21 cellular contexts compared by ENCODE assay signal in the genomic region with DNA sequence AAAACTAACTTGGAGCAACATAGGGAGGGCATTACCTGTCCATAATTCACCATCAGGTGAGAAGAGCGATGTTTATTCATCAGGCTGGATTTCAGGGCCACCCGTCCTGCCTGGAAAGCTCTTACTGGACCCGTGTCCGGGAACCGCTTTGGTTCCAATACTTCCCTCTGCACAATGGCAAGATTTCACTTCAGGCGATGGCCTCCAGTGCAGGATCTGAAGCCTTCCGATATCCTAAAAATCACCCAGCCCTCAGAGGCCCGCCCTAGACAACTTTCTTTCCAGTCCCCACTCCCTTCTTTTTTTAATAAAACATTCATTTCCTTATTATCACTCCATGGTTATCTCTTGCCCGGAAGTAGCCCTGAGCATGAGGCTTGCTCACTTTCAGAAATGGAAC.
DNase-seq lines count a peak whose midpoint lies in the region; ATAC-seq and TF ChIP-seq lines count a peak whose summit lies in the region.
"Had no signal": no experiment of that assay in that cellular context is flagged by ENCODE, and none has a peak within 500 bp of the region (broad histone marks: within the 10 kb centered on the region; RNA-seq: fewer than 3 reads in every experiment).

No MANE protein-coding gene starts in this region.

- H3K27ac ChIP-seq in SJCRH30: no peak overlapping the region
- H3K27ac ChIP-seq: heart right ventricle, KMS-11, RWPE1 had no signal

- peak; percentile 34 for DNase-seq in activated T-cell treated with anti-CD3 and anti-CD28 coated beads, Interleukin-2, amount 50 U/mL, for 24 hours
- DNase-seq in activated T-cell treated with anti-CD3 and anti-CD28 coated beads, Interleukin-2, amount 50 U/mL, for 1 hour: no peak
- DNase-seq in H7: peak; percentile 22
- DNase-seq in activated T-helper 2 cell treated with anti-CD3 and anti-CD28 coated beads, Interferon-gamma antibody, Interleukin-2, Interleukin-4, amounts not matched to agents 10 μg/mL and 5 μg/mL and 100 μg/mL, durations not matched to agents 14 hours and 24 hours and 36 hours (ENCODE audit: low spot score): no peak
- DNase-seq in naive thymus-derived CD8-positive, alpha-beta T cell: peak in 3 of 10 donors; percentile 0 to 24 (median 15)
- no peak for DNase-seq in SJCRH30
- no peak for DNase-seq in osteocyte (ENCODE audit: extremely low spot score, unreplicated experiment)
- DNase-seq: activated CD4-positive, alpha-beta T cell treated with anti-CD3 and anti-CD28 coated beads for 1 hour; aorta; foreskin fibroblast; heart right ventricle; HFFc6; NCI-H1048; NCI-H226; NCI-H748 treated with DMSO at 0.1 percent for 48 hours; stimulated activated CD4-positive, alpha-beta T cell treated with anti-CD3 and anti-CD28 coated beads, Interleukin-15, amount 100 ng/mL, for 24 hours had no signal

- H3K27me3 ChIP-seq in H7 (ENCODE audit: control insufficient read depth, insufficient read depth, low read length) (no peaks in the 10 kb centered on the region), SJCRH30 (no peaks in the 10 kb centered on the region)
- H3K27me3 ChIP-seq: BLaER1 treated with 17β-estradiol and CSF1 and Interleukin-3, amounts not matched to agents 10 nM and 100 nM had no signal

- peaks cover 89% of the 10 kb centered on the region for H3K36me3 Mint-ChIP-seq in activated T-cell treated with anti-CD3 and anti-CD28 coated beads, Interleukin-2, amount 50 U/mL, for 24 hours (ENCODE audit: low read depth)
- peaks cover 57% of the 10 kb centered on the region for H3K36me3 Mint-ChIP-seq in activated T-helper 2 cell treated with anti-CD3 and anti-CD28 coated beads, Interferon-gamma antibody, Interleukin-2, Interleukin-4, amounts not matched to agents 10 μg/mL and 5 μg/mL and 100 μg/mL, durations not matched to agents 14 hours and 24 hours and 36 hours (ENCODE audit: low read depth)
- H3K36me3 Mint-ChIP-seq in naive thymus-derived CD8-positive, alpha-beta T cell: peaks cover 0 to 80% (median 14%) of the 10 kb centered on the region in 3 donors
- no peaks in the 10 kb centered on the region for H3K36me3 Mint-ChIP-seq in osteocyte (ENCODE audit: unreplicated experiment)

- no peaks in the 10 kb centered on the region for H3K27me3 Mint-ChIP-seq in activated T-cell treated with anti-CD3 and anti-CD28 coated beads, Interleukin-2, amount 50 U/mL, for 24 hours
- no peaks in the 10 kb centered on the region for H3K27me3 Mint-ChIP-seq in activated T-helper 2 cell treated with anti-CD3 and anti-CD28 coated beads, Interferon-gamma antibody, Interleukin-2, Interleukin-4, amounts not matched to agents 10 μg/mL and 5 μg/mL and 100 μg/mL, durations not matched to agents 14 hours and 24 hours and 36 hours (ENCODE audit: low read depth)
- no peaks in the 10 kb centered on the region for H3K27me3 Mint-ChIP-seq in naive thymus-derived CD8-positive, alpha-beta T cell
- peaks cover 5% of the 10 kb centered on the region for H3K27me3 Mint-ChIP-seq in osteocyte (ENCODE audit: unreplicated experiment)

- H3K4me1 Mint-ChIP-seq in activated T-cell treated with anti-CD3 and anti-CD28 coated beads, Interleukin-2, amount 50 U/mL, for 24 hours (ENCODE audit: low read depth): peaks cover 68% of the 10 kb centered on the region
- peaks cover 56% of the 10 kb centered on the region for H3K4me1 Mint-ChIP-seq in activated T-helper 2 cell treated with anti-CD3 and anti-CD28 coated beads, Interferon-gamma antibody, Interleukin-2, Interleukin-4, amounts not matched to agents 10 μg/mL and 5 μg/mL and 100 μg/mL, durations not matched to agents 14 hours and 24 hours and 36 hours (ENCODE audit: low read depth)
- peaks cover 45 to 76% (median 72%) of the 10 kb centered on the region in 4 donors for H3K4me1 Mint-ChIP-seq in naive thymus-derived CD8-positive, alpha-beta T cell
- no peaks in the 10 kb centered on the region for H3K4me1 Mint-ChIP-seq in osteocyte (ENCODE audit: unreplicated experiment)

- H3K4me1 ChIP-seq in SJCRH30: no peaks in the 10 kb centered on the region
- H3K4me1 ChIP-seq: heart right ventricle had no signal

- no peak for TF ChIP-seq CTCF in osteocyte (IDR thresholded peaks at IDR 0.05)

- H3K36me3 ChIP-seq in H7 (replicated peaks; ENCODE audit: control insufficient read depth, insufficient read depth, low read length): no peaks in the 10 kb centered on the region
- no peaks in the 10 kb centered on the region for H3K36me3 ChIP-seq in SJCRH30
- H3K36me3 ChIP-seq: heart right ventricle had no signal

- H3K9me3 Mint-ChIP-seq in activated T-cell treated with anti-CD3 and anti-CD28 coated beads, Interleukin-2, amount 50 U/mL, for 24 hours: no peaks in the 10 kb centered on the region
- H3K9me3 Mint-ChIP-seq in activated T-helper 2 cell treated with anti-CD3 and anti-CD28 coated beads, Interferon-gamma antibody, Interleukin-2, Interleukin-4, amounts not matched to agents 10 μg/mL and 5 μg/mL and 100 μg/mL, durations not matched to agents 14 hours and 24 hours and 36 hours: no peaks in the 10 kb centered on the region
- H3K9me3 Mint-ChIP-seq in naive thymus-derived CD8-positive, alpha-beta T cell: peaks cover 0 to 3% (median 0%) of the 10 kb centered on the region in 9 donors
- H3K9me3 Mint-ChIP-seq in osteocyte (ENCODE audit: unreplicated experiment): no peaks in the 10 kb centered on the region

- no peaks in the 10 kb centered on the region for H3K9me3 ChIP-seq in SJCRH30 (replicated peaks)
- H3K9me3 ChIP-seq: heart right ventricle had no signal

- H3K4me3 ChIP-seq in H7 (ENCODE audit: insufficient read depth, low read depth, low read length) (no peak overlapping the region), SJCRH30 (no peak overlapping the region)
- H3K4me3 ChIP-seq: BLaER1 treated with 17β-estradiol and CSF1 and Interleukin-3, amounts not matched to agents 10 nM and 100 nM; heart right ventricle had no signal

- intact Hi-C loops in activated T-helper 2 cell treated with anti-CD3 and anti-CD28 coated beads, Interferon-gamma antibody, Interleukin-2, Interleukin-4, amounts not matched to agents 10 μg/mL and 5 μg/mL and 100 μg/mL, durations not matched to agents 14 hours and 24 hours and 36 hours (cut with micrococcal nuclease): no loop called here

- H3K27ac Mint-ChIP-seq in activated T-cell treated with anti-CD3 and anti-CD28 coated beads, Interleukin-2, amount 50 U/mL, for 24 hours: peak overlapping the region; percentile 95
- peak overlapping the region; percentile 84 for H3K27ac Mint-ChIP-seq in activated T-helper 2 cell treated with anti-CD3 and anti-CD28 coated beads, Interferon-gamma antibody, Interleukin-2, Interleukin-4, amounts not matched to agents 10 μg/mL and 5 μg/mL and 100 μg/mL, durations not matched to agents 14 hours and 24 hours and 36 hours
- H3K27ac Mint-ChIP-seq in naive thymus-derived CD8-positive, alpha-beta T cell: peak overlapping the region; percentile 91 to 99 (median 96)
- H3K27ac Mint-ChIP-seq in osteocyte (ENCODE audit: unreplicated experiment): no peak overlapping the region
- H3K27ac Mint-ChIP-seq: HFFc6 had no signal

- POLR2A ChIA-PET in naive thymus-derived CD8-positive, alpha-beta T cell (lab: Charles Lee): interaction anchor here (0.6 to 76.3 kb wide), 16 partner anchors 9 to 1116 kb away, joined by 3 to 2798 read pairs (median 5); a partner anchor contains a TSS

- peak overlapping the region; percentile 4 for H3K4me3 Mint-ChIP-seq in activated T-cell treated with anti-CD3 and anti-CD28 coated beads, Interleukin-2, amount 50 U/mL, for 24 hours
- H3K4me3 Mint-ChIP-seq in activated T-helper 2 cell treated with anti-CD3 and anti-CD28 coated beads, Interferon-gamma antibody, Interleukin-2, Interleukin-4, amounts not matched to agents 10 μg/mL and 5 μg/mL and 100 μg/mL, durations not matched to agents 14 hours and 24 hours and 36 hours (ENCODE audit: low read depth): no peak overlapping the region
- peak overlapping the region; percentile 53 to 93 (median 83) for H3K4me3 Mint-ChIP-seq in naive thymus-derived CD8-positive, alpha-beta T cell
- no peak overlapping the region for H3K4me3 Mint-ChIP-seq in osteocyte (ENCODE audit: unreplicated experiment)
- H3K4me3 Mint-ChIP-seq: HFFc6 had no signal

- ATAC-seq in naive thymus-derived CD8-positive, alpha-beta T cell: no peak
- no peak for ATAC-seq in GM21367 (IDR thresholded peaks at IDR 0.05; ENCODE audit: unreplicated experiment)
- ATAC-seq: heart right ventricle, sciatic nerve had no signal

Comparison
In these comparisons a context has a peak if more than half of its experiments do, and no peak if none do; other contexts are left out.
1. DNase-seq: peak in activated T-cell treated with anti-CD3 and anti-CD28 coated beads, Interleukin-2, amount 50 U/mL, for 24 hours (single experiment) and H7 (single experiment); none in activated T-cell treated with anti-CD3 and anti-CD28 coated beads, Interleukin-2, amount 50 U/mL, for 1 hour (single experiment), activated T-helper 2 cell treated with anti-CD3 and anti-CD28 coated beads, Interferon-gamma antibody, Interleukin-2, Interleukin-4, amounts not matched to agents 10 μg/mL and 5 μg/mL and 100 μg/mL, durations not matched to agents 14 hours and 24 hours and 36 hours (single experiment), SJCRH30 (0 of 2) and osteocyte (single experiment).
2. H3K4me3 Mint-ChIP-seq: peak in activated T-cell treated with anti-CD3 and anti-CD28 coated beads, Interleukin-2, amount 50 U/mL, for 24 hours (single experiment) and naive thymus-derived CD8-positive, alpha-beta T cell (10 of 10); none in activated T-helper 2 cell treated with anti-CD3 and anti-CD28 coated beads, Interferon-gamma antibody, Interleukin-2, Interleukin-4, amounts not matched to agents 10 μg/mL and 5 μg/mL and 100 μg/mL, durations not matched to agents 14 hours and 24 hours and 36 hours (single experiment) and osteocyte (single experiment).